ENCODE assay signal across 8 cellular contexts in the genomic region with DNA sequence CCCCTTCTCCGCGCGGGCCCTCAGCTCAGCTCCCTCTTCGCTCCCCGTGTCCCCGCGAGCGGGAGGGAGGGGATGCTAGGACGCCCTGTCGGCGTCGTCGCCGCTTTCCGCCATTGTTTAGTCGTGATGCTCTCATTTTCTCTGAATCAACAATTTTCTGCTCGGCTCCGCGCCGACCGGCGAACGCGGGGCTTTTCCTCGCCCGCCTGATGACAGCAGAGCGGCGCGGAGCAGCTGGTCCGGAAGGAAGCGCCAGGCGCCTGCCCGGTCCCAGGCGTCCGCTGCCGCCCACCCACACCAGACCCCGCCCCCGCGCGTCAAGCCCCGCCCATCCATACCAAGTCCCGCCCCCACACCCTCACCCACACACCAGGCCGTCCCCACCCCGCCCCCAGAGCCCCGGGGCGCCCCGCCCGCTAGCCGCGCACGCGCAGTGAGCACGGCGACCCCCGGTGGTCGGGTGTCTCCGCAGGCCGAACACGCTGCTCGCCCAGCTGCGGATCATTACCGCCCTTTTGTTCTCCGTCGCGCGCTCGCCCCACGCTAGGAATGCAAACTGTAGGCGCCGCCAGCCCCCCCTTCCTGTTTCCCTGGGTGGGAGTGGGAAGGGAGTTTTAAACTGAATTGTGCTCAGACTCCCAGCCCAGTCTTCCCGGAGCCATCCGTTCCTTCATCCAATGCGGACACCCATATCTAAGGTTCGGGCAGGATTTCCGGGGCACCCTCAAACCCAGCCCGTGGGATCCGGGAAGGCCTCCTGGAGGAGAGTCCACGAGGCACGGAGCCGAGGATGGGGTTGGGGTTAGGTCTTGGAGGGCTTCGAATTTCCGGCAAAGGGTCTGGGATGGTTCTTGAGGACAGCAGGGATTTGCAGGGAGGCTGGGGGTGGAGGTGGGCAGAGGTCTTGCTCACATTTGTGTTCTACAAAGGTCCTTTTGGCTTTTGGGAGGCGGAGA.
DNase-seq lines count a peak whose midpoint lies in the region; TF ChIP-seq lines count a peak whose summit lies in the region.

No MANE protein-coding gene starts in this region.

- H3K36me3 ChIP-seq in muscle layer of duodenum (ENCODE audit: control insufficient read depth in 1 of 2, insufficient read depth in 2 of 2, low read length in 2 of 2) = no peaks in the 10 kb centered on the region

- H3K4me3 ChIP-seq in epithelial cell of esophagus (ENCODE audit: low read length) = peak overlapping the region; percentile 48
- peak overlapping the region; percentile 38 to 63 for H3K4me3 ChIP-seq in muscle layer of duodenum (ENCODE audit: low read depth in 1 of 2, low read length in 2 of 2)

- DNase-seq in NCI-H748 (lab: John Stamatoyannopoulos, UW; ENCODE audit: unreplicated experiment) (peak; percentile 66), NCI-H748 treated with DMSO at 0.1 percent for 48 hours (lab: John Stamatoyannopoulos, UW) (no peak), NCI-H2171 (lab: John Stamatoyannopoulos, UW) (peak; percentile 75), epithelial cell of esophagus (ENCODE audit: low read depth) (peak; percentile 62), DMS53 treated with DMSO at 0.1 percent for 48 hours (lab: John Stamatoyannopoulos, UW; ENCODE audit: unreplicated experiment) (no peak)
- DNase-seq in activated CD8-positive, alpha-beta memory T cell treated with anti-CD3 and anti-CD28 coated beads, Interleukin-2, amount 50 U/mL, for 4 hours = peak; percentile 69
- DNase-seq in stimulated activated CD8-positive, alpha-beta memory T cell treated with anti-CD3 and anti-CD28 coated beads, Interleukin-7, amount 100 ng/mL, for 1 hour (ENCODE audit: low read depth in 2 of 2) = peak; percentile 24 to 41

- H3K27me3 ChIP-seq in muscle layer of duodenum (ENCODE audit: low read depth, low read length) = peaks cover 22% of the 10 kb centered on the region

- TF ChIP-seq CTCF in epithelial cell of esophagus (IDR thresholded peaks at IDR 0.05; ENCODE audit: insufficient read depth, low read depth, low read length, missing control alignments) = no peak

- peaks cover 0 to 15% of the 10 kb centered on the region in 2 donors for H3K4me1 ChIP-seq in muscle layer of duodenum (ENCODE audit: control insufficient read depth in 1 of 2, insufficient read depth in 2 of 2, low read length in 2 of 2)

- H3K27ac ChIP-seq in muscle layer of duodenum (ENCODE audit: low read length) = no peak overlapping the region

- H3K9me3 ChIP-seq in muscle layer of duodenum (ENCODE audit: control insufficient read depth in 1 of 2, low read length in 2 of 2) = no peaks in the 10 kb centered on the region

Comparison
In these comparisons a context has a peak if more than half of its experiments do, and no peak if none do; other contexts are left out.
1. DNase-seq: peak in NCI-H748 (single experiment), NCI-H2171 (single experiment), activated CD8-positive, alpha-beta memory T cell treated with anti-CD3 and anti-CD28 coated beads, Interleukin-2, amount 50 U/mL, for 4 hours (single experiment), epithelial cell of esophagus (single experiment) and stimulated activated CD8-positive, alpha-beta memory T cell treated with anti-CD3 and anti-CD28 coated beads, Interleukin-7, amount 100 ng/mL, for 1 hour (2 of 2); none in NCI-H748 treated with DMSO at 0.1 percent for 48 hours (single experiment) and DMS53 treated with DMSO at 0.1 percent for 48 hours (single experiment).